In genomic region chr17:42288985-42289862, GRCh38 we compare ENCODE assay signal across 8 cellular contexts. TPM values are rescaled to one million over a fixed set of nuclear protein-coding genes. Genes with fewer than 3 reads are reported as not detected.
DNase-seq lines count a peak whose midpoint lies in the region; ATAC-seq and TF ChIP-seq lines count a peak whose summit lies in the region.

No MANE protein-coding gene starts in this region.

- H3K27ac ChIP-seq in neural progenitor cell (no peak overlapping the region), urinary bladder (ENCODE audit: low read depth) (peak overlapping the region; percentile 73)

- H3K4me3 ChIP-seq in neural progenitor cell = peak overlapping the region; percentile 58
- peak overlapping the region; percentile 85 for H3K4me3 ChIP-seq in urinary bladder (ENCODE audit: low read depth, low read length)

- intact Hi-C loops in activated CD4-positive, alpha-beta T cell treated with anti-CD3 and anti-CD28 coated beads, Interleukin-2, amount 10 ng/mL, durations not matched to agents 24 days and 14 days (cut with micrococcal nuclease) = loop anchor here (1.0 to 2.0 kb wide), 4 partner anchors 18 to 108 kb away; partner anchors contain the start of gene KCNH4

- no peaks in the 10 kb centered on the region for H3K27me3 Mint-ChIP-seq in activated CD4-positive, alpha-beta T cell treated with anti-CD3 and anti-CD28 coated beads, Interleukin-2, amount 10 ng/mL, durations not matched to agents 24 days and 14 days
- H3K27me3 Mint-ChIP-seq in endothelial cell (ENCODE audit: unreplicated experiment) (peaks cover 11% of the 10 kb centered on the region), neural progenitor cell (ENCODE audit: insufficient read depth, low read depth) (peaks cover 28% of the 10 kb centered on the region)

- H3K79me2 ChIP-seq in neural progenitor cell (ENCODE audit: low read depth) = no peaks in the 10 kb centered on the region

- H3K9me3 Mint-ChIP-seq in activated CD4-positive, alpha-beta T cell treated with anti-CD3 and anti-CD28 coated beads, Interleukin-2, amount 10 ng/mL, durations not matched to agents 24 days and 14 days = no peaks in the 10 kb centered on the region
- no peaks in the 10 kb centered on the region for H3K9me3 Mint-ChIP-seq in endothelial cell (ENCODE audit: unreplicated experiment)
- H3K9me3 Mint-ChIP-seq in neural progenitor cell = peaks cover 2% of the 10 kb centered on the region

- peaks cover 49% of the 10 kb centered on the region for H3K4me1 Mint-ChIP-seq in activated CD4-positive, alpha-beta T cell treated with anti-CD3 and anti-CD28 coated beads, Interleukin-2, amount 10 ng/mL, durations not matched to agents 24 days and 14 days
- H3K4me1 Mint-ChIP-seq in endothelial cell (ENCODE audit: unreplicated experiment) (peaks cover 31% of the 10 kb centered on the region), neural progenitor cell (peaks cover 15% of the 10 kb centered on the region)

- H3K9ac ChIP-seq in neural progenitor cell = no peak overlapping the region

- peaks cover 10% of the 10 kb centered on the region for H3F3A ChIP-seq in neural progenitor cell (ENCODE audit: low read depth)

- H3K4me2 ChIP-seq in neural progenitor cell = peak overlapping the region; percentile 89

- no peaks in the 10 kb centered on the region for H3K36me3 ChIP-seq in neural progenitor cell
- H3K36me3 ChIP-seq in urinary bladder (ENCODE audit: insufficient read depth) = no peaks in the 10 kb centered on the region

- H3K4me1 ChIP-seq in neural progenitor cell (no peaks in the 10 kb centered on the region), urinary bladder (ENCODE audit: insufficient read depth) (no peaks in the 10 kb centered on the region)

- H3K27ac Mint-ChIP-seq in activated CD4-positive, alpha-beta T cell treated with anti-CD3 and anti-CD28 coated beads, Interleukin-2, amount 10 ng/mL, durations not matched to agents 24 days and 14 days = peak overlapping the region; percentile 81
- H3K27ac Mint-ChIP-seq in endothelial cell (ENCODE audit: unreplicated experiment) = peak overlapping the region; percentile 52
- no peak overlapping the region for H3K27ac Mint-ChIP-seq in neural progenitor cell

- H3K36me3 Mint-ChIP-seq in activated CD4-positive, alpha-beta T cell treated with anti-CD3 and anti-CD28 coated beads, Interleukin-2, amount 10 ng/mL, durations not matched to agents 24 days and 14 days (ENCODE audit: low read depth) = peaks cover 70% of the 10 kb centered on the region
- H3K36me3 Mint-ChIP-seq in endothelial cell (ENCODE audit: low read depth, unreplicated experiment) (peaks cover 19% of the 10 kb centered on the region), neural progenitor cell (no peaks in the 10 kb centered on the region)

- 63% methylated on average over 32 of the region's 32 CpGs for WGBS in urinary bladder

- no peak for TF ChIP-seq CTCF in endothelial cell (IDR thresholded peaks at IDR 0.05; ENCODE audit: unreplicated experiment)
- TF ChIP-seq CTCF in neural progenitor cell (IDR thresholded peaks at IDR 0.05) = no peak

- peak overlapping the region; percentile 89 for H3K4me3 Mint-ChIP-seq in activated CD4-positive, alpha-beta T cell treated with anti-CD3 and anti-CD28 coated beads, Interleukin-2, amount 10 ng/mL, durations not matched to agents 24 days and 14 days
- H3K4me3 Mint-ChIP-seq in endothelial cell (ENCODE audit: unreplicated experiment) (peak overlapping the region; percentile 73), neural progenitor cell (peak overlapping the region; percentile 52)

- H4K20me1 ChIP-seq in neural progenitor cell (ENCODE audit: low read depth) = no peaks in the 10 kb centered on the region

- H2AFZ ChIP-seq in neural progenitor cell (replicated peaks) = peak overlapping the region; percentile 92

- no peaks in the 10 kb centered on the region for H3K9me3 ChIP-seq in neural progenitor cell (ENCODE audit: low read depth)

- peak; percentile 21 for ATAC-seq in HG02981 (IDR thresholded peaks at IDR 0.05; ENCODE audit: unreplicated experiment)

- peak; percentile 58 to 60 for DNase-seq in AML-193 (lab: John Stamatoyannopoulos, UW)
- peak; percentile 89 for DNase-seq in activated CD4-positive, alpha-beta T cell treated with anti-CD3 and anti-CD28 coated beads, Interleukin-2, amount 10 ng/mL, durations not matched to agents 24 days and 14 days
- DNase-seq in endothelial cell (ENCODE audit: low spot score) = no peak
- DNase-seq in neural progenitor cell (ENCODE audit: low spot score) = no peak
- no peak for DNase-seq in NCI-H1694 treated with DMSO at 0.1 percent for 48 hours (lab: John Stamatoyannopoulos, UW)
- DNase-seq in NCI-H526 treated with DMSO at 0.1 percent for 48 hours (lab: John Stamatoyannopoulos, UW) = no peak

- peaks cover 39% of the 10 kb centered on the region for H3K27me3 ChIP-seq in neural progenitor cell

RNA-seq across cellular contexts. Expression of gene STAT5A, which starts 0.9 kb away (rescaled TPM):
- 346 and 348 TPM in 2 replicates for total RNA-seq in activated CD4-positive, alpha-beta T cell treated with anti-CD3 and anti-CD28 coated beads, Interleukin-2, amount 10 ng/mL, durations not matched to agents 24 days and 14 days
- 67.2 TPM for total RNA-seq in endothelial cell (ENCODE audit: unreplicated experiment)
- 6.7 and 10.0 TPM in 2 replicates for total RNA-seq in neural progenitor cell (ENCODE audit: low replicate concordance)
- total RNA-seq in urinary bladder = 14.9 TPM
- 34.0 TPM for polyA plus RNA-seq in urinary bladder

RNA-seq across cellular contexts. Expression of gene STAT5B, which starts 13.0 kb away (rescaled TPM):
- total RNA-seq in activated CD4-positive, alpha-beta T cell treated with anti-CD3 and anti-CD28 coated beads, Interleukin-2, amount 10 ng/mL, durations not matched to agents 24 days and 14 days = 184 and 189 TPM in 2 replicates
- total RNA-seq in endothelial cell (ENCODE audit: unreplicated experiment) (40.2 TPM), neural progenitor cell (ENCODE audit: low replicate concordance) (90.7 and 96.4 TPM in 2 replicates), urinary bladder (37.6 TPM)
- polyA plus RNA-seq in urinary bladder = 66.3 TPM

Comparison
In these comparisons a context has a peak if more than half of its experiments do, and no peak if none do; other contexts are left out.
1. DNase-seq: peak in AML-193 (2 of 2) and activated CD4-positive, alpha-beta T cell treated with anti-CD3 and anti-CD28 coated beads, Interleukin-2, amount 10 ng/mL, durations not matched to agents 24 days and 14 days (single experiment); none in endothelial cell (single experiment), neural progenitor cell (single experiment), NCI-H1694 treated with DMSO at 0.1 percent for 48 hours (single experiment) and NCI-H526 treated with DMSO at 0.1 percent for 48 hours (single experiment).
2. Peak in every context shown above with its lines, with median percentiles within 50 percentile points of each other: H3K4me3 Mint-ChIP-seq.